In the genomic region with DNA sequence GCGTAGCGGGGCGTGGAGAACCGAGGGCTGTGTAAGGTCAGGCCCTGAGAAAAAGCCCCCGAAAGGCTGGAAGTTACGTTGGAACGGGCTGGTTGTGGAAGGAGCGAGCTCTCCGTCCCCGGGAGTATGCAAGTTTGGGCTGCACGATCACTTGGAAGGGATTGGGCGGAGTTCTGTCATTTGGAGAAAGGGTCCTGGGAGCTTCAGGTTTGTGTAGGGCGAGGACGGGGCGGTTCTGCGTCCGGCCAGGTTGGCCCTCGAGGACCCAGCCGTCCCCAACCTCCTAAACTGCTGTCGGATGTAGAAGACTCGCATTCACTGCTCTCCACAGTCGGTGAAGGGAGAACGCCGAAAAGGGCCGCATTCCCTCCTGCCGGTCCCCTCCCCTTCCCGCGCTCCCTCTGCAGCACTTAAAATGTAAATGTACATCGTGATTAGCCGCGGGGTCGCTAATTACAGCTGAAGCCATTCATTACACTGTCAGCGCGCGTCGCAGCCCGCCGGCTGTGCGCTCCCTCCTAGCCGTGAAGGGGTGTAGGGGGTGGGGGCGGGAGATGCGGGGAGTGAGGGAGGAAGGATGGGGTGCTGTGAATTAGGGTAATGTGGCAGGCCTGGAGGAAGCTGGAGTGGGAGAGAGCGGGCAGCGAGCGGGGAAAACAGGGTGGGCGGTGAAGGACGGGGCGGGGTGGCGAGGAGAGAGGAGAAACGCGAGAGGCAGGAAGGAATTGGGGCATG, we compare ENCODE assay signal across 9 cellular contexts. TPM values are rescaled to one million over a fixed set of nuclear protein-coding genes. Genes with fewer than 3 reads are reported as not detected.
DNase-seq lines count a peak whose midpoint lies in the region; ATAC-seq, FAIRE-seq and TF ChIP-seq lines count a peak whose summit lies in the region.
"Had no signal": no experiment of that assay in that cellular context is flagged by ENCODE, and none has a peak within 500 bp of the region (broad histone marks: within the 10 kb centered on the region; RNA-seq: fewer than 3 reads in every experiment).

No MANE protein-coding gene starts in this region.

- H3K9me3 Mint-ChIP-seq in activated CD4-positive, alpha-beta T cell treated with anti-CD3 and anti-CD28 coated beads, Interleukin-2, amount 10 ng/mL, durations not matched to agents 24 days and 14 days: no peaks in the 10 kb centered on the region

- peak overlapping the region in 1 of 2 donors; percentile 6 for H3K27ac ChIP-seq in lung (ENCODE audit: low read depth in 1 of 2, low read length in 1 of 2)
- peak overlapping the region; percentile 25 to 87 for H3K27ac ChIP-seq in thoracic aorta

- H3K4me3 ChIP-seq in bronchial epithelial cell (ENCODE audit: low read depth, low read length): peak overlapping the region; percentile 10
- peak overlapping the region; percentile 16 for H3K4me3 ChIP-seq in lung
- H3K4me3 ChIP-seq in thoracic aorta: peak overlapping the region; percentile 74

- FAIRE-seq in bronchial epithelial cell (lab: Jason Lieb, UNC): no peak

- peaks cover 41% of the 10 kb centered on the region for H3K27me3 Mint-ChIP-seq in activated CD4-positive, alpha-beta T cell treated with anti-CD3 and anti-CD28 coated beads, Interleukin-2, amount 10 ng/mL, durations not matched to agents 24 days and 14 days

- no peak for TF ChIP-seq CTCF in bronchial epithelial cell (IDR thresholded peaks at IDR 0.05; ENCODE audit: insufficient read depth, low read length, severe bottlenecking)
- no peak for TF ChIP-seq CTCF in lung (IDR thresholded peaks at IDR 0.05; ENCODE audit: control extremely low read depth, extremely low read depth)
- TF ChIP-seq CTCF in thoracic aorta (IDR thresholded peaks at IDR 0.05): no peak

- DNase-seq in activated CD4-positive, alpha-beta T cell treated with anti-CD3 and anti-CD28 coated beads, Interleukin-2, amount 10 ng/mL, durations not matched to agents 24 days and 14 days: no peak
- DNase-seq in activated CD4-positive, alpha-beta T cell treated with anti-CD3 and anti-CD28 coated beads for 48 hours: no peak
- DNase-seq in bronchial epithelial cell (ENCODE audit: low read depth) (no peak), lung (ENCODE audit: low spot score) (no peak), thoracic aorta (ENCODE audit: low spot score) (no peak), GDM1 (lab: John Stamatoyannopoulos, UW) (no peak), SKM-1 (lab: John Stamatoyannopoulos, UW; ENCODE audit: unreplicated experiment) (no peak)
- DNase-seq: activated effector memory CD4-positive, alpha-beta T cell treated with Interleukin-2 at 50 U/mL for 16 hours had no signal

- H3K36me3 Mint-ChIP-seq in activated CD4-positive, alpha-beta T cell treated with anti-CD3 and anti-CD28 coated beads, Interleukin-2, amount 10 ng/mL, durations not matched to agents 24 days and 14 days (ENCODE audit: low read depth): peaks cover 3% of the 10 kb centered on the region

- no peaks in the 10 kb centered on the region for H3K9me3 ChIP-seq in lung (ENCODE audit: control insufficient read depth in 2 of 2, insufficient read depth in 1 of 2, low read length in 1 of 2)
- no peaks in the 10 kb centered on the region for H3K9me3 ChIP-seq in thoracic aorta

- 4 to 8% methylated on average over 51 of the region's 51 CpGs for WGBS in lung, 2 donors

- intact Hi-C loops in activated CD4-positive, alpha-beta T cell treated with anti-CD3 and anti-CD28 coated beads, Interleukin-2, amount 10 ng/mL, durations not matched to agents 24 days and 14 days (cut with micrococcal nuclease): loop anchor here (1.0 to 5.0 kb wide), 5 partner anchors 19 to 582 kb away; partner anchors contain the start of genes C15orf39 and FAM219B

- H3K36me3 ChIP-seq in bronchial epithelial cell (ENCODE audit: control insufficient read depth, insufficient read depth, low read length) (no peaks in the 10 kb centered on the region), lung (ENCODE audit: control insufficient read depth in 2 of 2, insufficient read depth in 2 of 2, low read length in 2 of 2) (no peaks in the 10 kb centered on the region), thoracic aorta (no peaks in the 10 kb centered on the region)

- H3K27ac Mint-ChIP-seq in activated CD4-positive, alpha-beta T cell treated with anti-CD3 and anti-CD28 coated beads, Interleukin-2, amount 10 ng/mL, durations not matched to agents 24 days and 14 days: peak overlapping the region; percentile 51

- peaks cover 31% of the 10 kb centered on the region for H3K4me1 Mint-ChIP-seq in activated CD4-positive, alpha-beta T cell treated with anti-CD3 and anti-CD28 coated beads, Interleukin-2, amount 10 ng/mL, durations not matched to agents 24 days and 14 days

- H3K27me3 ChIP-seq in bronchial epithelial cell (ENCODE audit: control insufficient read depth, insufficient read depth, low read length): peaks cover 16% of the 10 kb centered on the region
- no peaks in the 10 kb centered on the region for H3K27me3 ChIP-seq in lung (ENCODE audit: control insufficient read depth, insufficient read depth)
- H3K27me3 ChIP-seq in thoracic aorta (replicated peaks; ENCODE audit: insufficient read depth): no peaks in the 10 kb centered on the region

- no peak for ATAC-seq in lung (ENCODE audit: insufficient read depth, low FRiP score)
- no peak for ATAC-seq in thoracic aorta (ENCODE audit: insufficient number of reproducible peaks, low FRiP score, low read depth)
- no peak for ATAC-seq in GM19324 (IDR thresholded peaks at IDR 0.05; ENCODE audit: low FRiP score, unreplicated experiment)

- H3K4me1 ChIP-seq in lung (ENCODE audit: control insufficient read depth in 2 of 2, insufficient read depth in 2 of 2, low read length in 2 of 2) (peaks cover 0 to 16% of the 10 kb centered on the region in 2 donors), thoracic aorta (ENCODE audit: control insufficient read depth in 1 of 2, low read depth in 2 of 2) (peaks cover 16 to 48% of the 10 kb centered on the region in 2 donors)

- H3K4me3 Mint-ChIP-seq in activated CD4-positive, alpha-beta T cell treated with anti-CD3 and anti-CD28 coated beads, Interleukin-2, amount 10 ng/mL, durations not matched to agents 24 days and 14 days: peak overlapping the region; percentile 50

RNA-seq across cellular contexts. Expression of gene RPP25, which starts 2.5 kb away (rescaled TPM):
- 13.1 and 13.9 TPM in 2 replicates for total RNA-seq in activated CD4-positive, alpha-beta T cell treated with anti-CD3 and anti-CD28 coated beads, Interleukin-2, amount 10 ng/mL, durations not matched to agents 24 days and 14 days
- total RNA-seq in bronchial epithelial cell: 3.3 and 8.7 TPM in 2 replicates
- 10 to 100 TPM in 1 of 2 donors, 1 to 10 TPM in 1; 3.8 to 15.2 TPM for total RNA-seq in lung
- 10 to 100 TPM in 1 of 2 donors, 1 to 10 TPM in 1; 10.0 to 15.7 TPM for polyA plus RNA-seq in lung
- 10 to 100 TPM; 11.7 to 11.8 TPM for total RNA-seq in thoracic aorta

RNA-seq across cellular contexts. Expression of gene COX5A, which starts 21.2 kb away (rescaled TPM):
- total RNA-seq in activated CD4-positive, alpha-beta T cell treated with anti-CD3 and anti-CD28 coated beads, Interleukin-2, amount 10 ng/mL, durations not matched to agents 24 days and 14 days: 314 and 317 TPM in 2 replicates
- total RNA-seq in bronchial epithelial cell (55.3 and 66.6 TPM in 2 replicates), lung (100 to 1,000 TPM in 1 of 2 donors, 10 to 100 TPM in 1; 70.7 to 163 TPM), thoracic aorta (10 to 100 TPM; 45.2 to 66.3 TPM)
- polyA plus RNA-seq in lung: 100 to 1,000 TPM; 233 to 301 TPM

RNA-seq across cellular contexts. Expression of gene SCAMP5, which starts 36.3 kb away (rescaled TPM):
- total RNA-seq in activated CD4-positive, alpha-beta T cell treated with anti-CD3 and anti-CD28 coated beads, Interleukin-2, amount 10 ng/mL, durations not matched to agents 24 days and 14 days: 0.92 and 1.3 TPM in 2 replicates
- 0.13 and 1.3 TPM in 2 replicates for total RNA-seq in bronchial epithelial cell
- total RNA-seq in lung: 1 to 10 TPM; 3.8 to 4.8 TPM
- polyA plus RNA-seq in lung: 1 to 10 TPM in 1 of 2 donors, under 1 TPM in 1; 0.94 to 9.5 TPM
- 1 to 10 TPM; 1.5 to 3.5 TPM for total RNA-seq in thoracic aorta

RNA-seq across cellular contexts. Expression of gene FAM219B, which starts 52.4 kb away (rescaled TPM):
- 68.0 and 82.0 TPM in 2 replicates for total RNA-seq in activated CD4-positive, alpha-beta T cell treated with anti-CD3 and anti-CD28 coated beads, Interleukin-2, amount 10 ng/mL, durations not matched to agents 24 days and 14 days
- total RNA-seq in bronchial epithelial cell (67.3 and 72.4 TPM in 2 replicates), lung (10 to 100 TPM; 49.7 to 88.4 TPM), thoracic aorta (10 to 100 TPM; 61.1 to 85.6 TPM)
- polyA plus RNA-seq in lung: 10 to 100 TPM; 32.4 to 35.3 TPM

Comparison
In these comparisons a context has a peak if more than half of its experiments do, and no peak if none do; other contexts are left out.
1. H3K4me3 ChIP-seq: peak in every context shown above with its lines; median percentile 74 in thoracic aorta; 16 in lung; 10 in bronchial epithelial cell.